ENCODE assay signal across 22 cellular contexts in the genomic region with DNA sequence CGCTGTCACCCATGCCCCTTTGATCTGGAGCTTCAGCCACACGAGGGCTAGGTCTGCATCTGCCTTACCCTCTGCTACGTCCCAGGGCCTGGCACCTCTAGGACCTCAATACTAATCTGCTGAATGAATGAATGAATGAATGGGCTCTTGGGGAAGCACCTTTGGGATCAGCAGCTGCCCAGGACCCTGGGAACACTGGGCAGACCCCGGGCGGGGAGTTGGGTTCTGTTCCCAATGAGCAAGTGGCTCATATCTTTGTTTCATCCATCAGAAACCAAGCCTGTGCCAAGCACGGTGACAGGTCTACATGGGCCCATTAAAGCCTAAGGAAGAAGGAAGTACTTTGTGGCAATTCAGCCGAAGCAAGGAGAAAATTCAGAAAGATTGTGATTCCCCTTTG. TPM values are rescaled to one million over a fixed set of nuclear protein-coding genes. Genes with fewer than 3 reads are reported as not detected.
DNase-seq lines count a peak whose midpoint lies in the region; ATAC-seq and TF ChIP-seq lines count a peak whose summit lies in the region.
"Had no signal": no experiment of that assay in that cellular context is flagged by ENCODE, and none has a peak within 500 bp of the region (broad histone marks: within the 10 kb centered on the region; RNA-seq: fewer than 3 reads in every experiment).

No MANE protein-coding gene starts in this region.

- no peak overlapping the region for H3K27ac ChIP-seq in right cardiac atrium (ENCODE audit: low read length)
- H3K27ac ChIP-seq in aorta (ENCODE audit: low read depth in 1 of 2, low read length in 2 of 2), result no peak overlapping the region

- H3K27me3 Mint-ChIP-seq in glutamatergic neuron (ENCODE audit: unreplicated experiment), result peaks cover 14% of the 10 kb centered on the region

- no peaks in the 10 kb centered on the region for H3K36me3 Mint-ChIP-seq in glutamatergic neuron (ENCODE audit: unreplicated experiment)
- H3K36me3 Mint-ChIP-seq: CD14-positive monocyte had no signal

- intact Hi-C loops in right cardiac atrium (cut with DNase I), result no loop called here
- intact Hi-C loops in cardiac septum (cut with DNase I), result no loop called here
- intact Hi-C loops in posterior vena cava (cut with DNase I), result no loop called here
- intact Hi-C loops in aorta (cut with DNase I), result no loop called here

- peaks cover 43% of the 10 kb centered on the region for H3K4me1 Mint-ChIP-seq in glutamatergic neuron (ENCODE audit: low read depth, unreplicated experiment)

- H3K27me3 ChIP-seq in right cardiac atrium (ENCODE audit: control insufficient read depth, insufficient read depth), result no peaks in the 10 kb centered on the region
- H3K27me3 ChIP-seq in aorta (ENCODE audit: control insufficient read depth in 1 of 2, insufficient read depth in 2 of 2, low read length in 1 of 2), result no peaks in the 10 kb centered on the region

- H3K27ac Mint-ChIP-seq in glutamatergic neuron (ENCODE audit: unreplicated experiment), result peak overlapping the region; percentile 34
- H3K27ac Mint-ChIP-seq: CD14-positive monocyte, H9 had no signal

- no peak for TF ChIP-seq CTCF in glutamatergic neuron (IDR thresholded peaks at IDR 0.05; ENCODE audit: partially characterized antibody, unreplicated experiment)

- peaks cover 6% of the 10 kb centered on the region for H3K9me3 Mint-ChIP-seq in glutamatergic neuron (ENCODE audit: unreplicated experiment)
- H3K9me3 Mint-ChIP-seq: CD14-positive monocyte, H9 had no signal

- no peaks in the 10 kb centered on the region for H3K9me3 ChIP-seq in right cardiac atrium (ENCODE audit: control insufficient read depth, low read length)
- H3K9me3 ChIP-seq in aorta (ENCODE audit: control insufficient read depth, low read length), result no peaks in the 10 kb centered on the region

- H3K4me3 Mint-ChIP-seq in glutamatergic neuron (ENCODE audit: unreplicated experiment), result no peak overlapping the region
- H3K4me3 Mint-ChIP-seq: CD14-positive monocyte, H9 had no signal

- H3K4me1 ChIP-seq in right cardiac atrium (ENCODE audit: control insufficient read depth, insufficient read depth, low read length), result no peaks in the 10 kb centered on the region
- no peaks in the 10 kb centered on the region for H3K4me1 ChIP-seq in aorta (ENCODE audit: control insufficient read depth in 1 of 2, insufficient read depth in 2 of 2, low read length in 2 of 2)

- no peaks in the 10 kb centered on the region for H3K36me3 ChIP-seq in aorta (ENCODE audit: control insufficient read depth in 1 of 2, insufficient read depth in 2 of 2, low read length in 1 of 2)

- 82% methylated on average over 7 of the region's 7 CpGs for WGBS in right cardiac atrium
- 82 to 84% methylated on average over 7 of the region's 7 CpGs for WGBS in aorta, 2 donors

- DNase-seq in right cardiac atrium (peak in 2 of 3 donors; percentile 4 to 22), cardiac septum (ENCODE audit: low spot score) (no peak), glutamatergic neuron (no peak), posterior vena cava (ENCODE audit: low spot score) (peak; percentile 70), aorta (peak; percentile 24 to 39), NCI-H2107 treated with DMSO at 0.1 percent for 48 hours (lab: John Stamatoyannopoulos, UW; ENCODE audit: unreplicated experiment) (no peak)
- DNase-seq: ACHN, AML-193, COR-L47, H9, KG1, NCI-H1105 treated with DMSO at 0.1 percent for 48 hours, NCI-H1694 treated with DMSO at 0.1 percent for 48 hours, NCI-H2227 treated with DMSO at 0.1 percent for 48 hours, NCI-H510A treated with DMSO at 0.1 percent for 48 hours, NCI-H774, SIG-M5 had no signal

- H3K4me3 ChIP-seq in right cardiac atrium (ENCODE audit: low read length) (no peak overlapping the region), aorta (ENCODE audit: low read length in 2 of 2) (no peak overlapping the region)

- ATAC-seq in right cardiac atrium (no peak), aorta (ENCODE audit: low FRiP score) (no peak), HG02981 (IDR thresholded peaks at IDR 0.05; ENCODE audit: unreplicated experiment) (no peak), HG03097 (IDR thresholded peaks at IDR 0.05; ENCODE audit: low FRiP score, unreplicated experiment) (no peak)

RNA-seq across cellular contexts. Expression of a gene that starts 41.5 kb away (rescaled TPM):
- total RNA-seq in right cardiac atrium, result 1 to 10 TPM; 1.0 to 5.8 (median 1.3) TPM
- polyA plus RNA-seq in right cardiac atrium, result 1.3 TPM
- total RNA-seq in cardiac septum, result 0.70 TPM
- 3.2 TPM for total RNA-seq in glutamatergic neuron (ENCODE audit: unreplicated experiment)
- total RNA-seq in posterior vena cava, result 10 to 100 TPM in 1 of 2 donors, 1 to 10 TPM in 1; 9.8 to 12.7 TPM
- total RNA-seq in aorta, result 1 to 10 TPM; 3.2 to 3.5 TPM
- polyA plus RNA-seq in aorta, result under 1 TPM; 0.25 to 0.26 TPM
- total RNA-seq: HT-29, OCI-LY7 had no signal
- polyA plus RNA-seq: CD14-positive monocyte had no signal

Comparison
In these comparisons a context has a peak if more than half of its experiments do, and no peak if none do; other contexts are left out.
1. DNase-seq: peak in right cardiac atrium (2 of 3), posterior vena cava (single experiment) and aorta (2 of 2); none in cardiac septum (single experiment), glutamatergic neuron (single experiment) and NCI-H2107 treated with DMSO at 0.1 percent for 48 hours (single experiment).